In genomic region chr18:48875942-48876511, GRCh38 we compare ENCODE assay signal across 1 cellular context.
A peak's percentile ranks its signal among the peaks of the same experiment; 100 is the strongest.
TF ChIP-seq lines count a peak whose summit lies in the region.

No MANE protein-coding gene starts in this region.

TF ChIP-seq in HepG2, 621 proteins besides CTCF, POLR2A, EP300 and RAD21 (continued from another document and continues in another):
- TF ChIP-seq ZBTB2 (CRISPR knock-in tag; IDR thresholded peaks at IDR 0.05; ENCODE audit: low read depth) (no peak), CEBPG (CRISPR knock-in tag; IDR thresholded peaks at IDR 0.05) (no peak), ARHGAP35 (CRISPR knock-in tag; IDR thresholded peaks at IDR 0.05; ENCODE audit: borderline replicate concordance) (no peak), ZNF749 (CRISPR knock-in tag; IDR thresholded peaks at IDR 0.05; ENCODE audit: borderline replicate concordance) (no peak), TRIM24 (CRISPR knock-in tag; IDR thresholded peaks at IDR 0.05) (no peak), NFKBIZ (CRISPR knock-in tag; IDR thresholded peaks at IDR 0.05) (no peak), ZNF224 (CRISPR knock-in tag; IDR thresholded peaks at IDR 0.05) (no peak), NCOA5 (CRISPR knock-in tag; IDR thresholded peaks at IDR 0.05) (no peak), CHD4 (IDR thresholded peaks at IDR 0.05; ENCODE audit: borderline replicate concordance, low read length) (no peak), ZBTB4 (CRISPR knock-in tag; IDR thresholded peaks at IDR 0.05; ENCODE audit: borderline replicate concordance) (peak; percentile 21; the same call in 1 of the 2 replicates), PITX1 (CRISPR knock-in tag; IDR thresholded peaks at IDR 0.05) (no peak), ZBTB20 (CRISPR knock-in tag; IDR thresholded peaks at IDR 0.05; ENCODE audit: borderline replicate concordance, low read depth) (no peak), ZIK1 (CRISPR knock-in tag; IDR thresholded peaks at IDR 0.05; ENCODE audit: borderline replicate concordance, low read depth) (no peak), TP53 (CRISPR knock-in tag; conservative IDR thresholded peaks at IDR 0.05) (no peak), RARG (CRISPR knock-in tag; IDR thresholded peaks at IDR 0.05; ENCODE audit: low read depth) (no peak), U2AF2 (IDR thresholded peaks at IDR 0.05; ENCODE audit: low read depth, low read length) (no peak), RBM22 (optimal IDR thresholded peaks at IDR 0.05; ENCODE audit: low read length) (no peak), TBX3 (IDR thresholded peaks at IDR 0.05; ENCODE audit: borderline replicate concordance) (no peak), RXRB (CRISPR knock-in tag; IDR thresholded peaks at IDR 0.05; ENCODE audit: borderline replicate concordance) (no peak), ZNF543 (CRISPR knock-in tag; IDR thresholded peaks at IDR 0.05) (0 out of 2 replicates have a peak, but pooled peaks have one; percentile 53), ZXDC (CRISPR knock-in tag; IDR thresholded peaks at IDR 0.05) (no peak), TEF (CRISPR knock-in tag; IDR thresholded peaks at IDR 0.05) (no peak), POGZ (CRISPR knock-in tag; IDR thresholded peaks at IDR 0.05) (no peak), ZBTB7A (CRISPR knock-in tag; IDR thresholded peaks at IDR 0.05) (no peak), IRX3 (CRISPR knock-in tag; IDR thresholded peaks at IDR 0.05; ENCODE audit: borderline replicate concordance, low read depth) (no peak), ZFY (CRISPR knock-in tag; IDR thresholded peaks at IDR 0.05) (peak; percentile 33; the same call in 1 of the 2 replicates), NFYC (CRISPR knock-in tag; IDR thresholded peaks at IDR 0.05) (no peak), RFXANK (CRISPR knock-in tag; IDR thresholded peaks at IDR 0.05) (no peak), ZNF558 (CRISPR knock-in tag; IDR thresholded peaks at IDR 0.05; ENCODE audit: borderline replicate concordance) (no peak), SKI (IDR thresholded peaks at IDR 0.05; ENCODE audit: partially characterized antibody) (no peak), ZNF225 (CRISPR knock-in tag; IDR thresholded peaks at IDR 0.05) (no peak)
- TF ChIP-seq, protein P1, sequence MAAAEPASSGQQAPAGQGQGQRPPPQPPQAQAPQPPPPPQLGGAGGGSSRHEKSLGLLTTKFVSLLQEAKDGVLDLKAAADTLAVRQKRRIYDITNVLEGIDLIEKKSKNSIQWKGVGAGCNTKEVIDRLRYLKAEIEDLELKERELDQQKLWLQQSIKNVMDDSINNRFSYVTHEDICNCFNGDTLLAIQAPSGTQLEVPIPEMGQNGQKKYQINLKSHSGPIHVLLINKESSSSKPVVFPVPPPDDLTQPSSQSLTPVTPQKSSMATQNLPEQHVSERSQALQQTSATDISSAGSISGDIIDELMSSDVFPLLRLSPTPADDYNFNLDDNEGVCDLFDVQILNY (CRISPR knock-in tag; conservative IDR thresholded peaks at IDR 0.05), result no peak
- TF ChIP-seq, protein P2, sequence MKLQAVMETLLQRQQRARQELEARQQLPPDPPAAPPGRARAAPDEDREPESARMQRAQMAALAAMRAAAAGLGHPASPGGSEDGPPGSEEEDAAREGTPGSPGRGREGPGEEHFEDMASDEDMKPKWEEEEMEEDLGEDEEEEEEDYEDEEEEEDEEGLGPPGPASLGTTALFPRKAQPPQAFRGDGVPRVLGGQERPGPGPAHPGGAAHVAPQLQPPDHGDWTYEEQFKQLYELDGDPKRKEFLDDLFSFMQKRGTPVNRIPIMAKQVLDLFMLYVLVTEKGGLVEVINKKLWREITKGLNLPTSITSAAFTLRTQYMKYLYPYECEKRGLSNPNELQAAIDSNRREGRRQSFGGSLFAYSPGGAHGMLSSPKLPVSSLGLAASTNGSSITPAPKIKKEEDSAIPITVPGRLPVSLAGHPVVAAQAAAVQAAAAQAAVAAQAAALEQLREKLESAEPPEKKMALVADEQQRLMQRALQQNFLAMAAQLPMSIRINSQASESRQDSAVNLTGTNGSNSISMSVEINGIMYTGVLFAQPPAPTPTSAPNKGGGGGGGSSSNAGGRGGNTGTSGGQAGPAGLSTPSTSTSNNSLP (IDR thresholded peaks at IDR 0.05; ENCODE audit: low read depth, low read length), result no peak
- TF ChIP-seq, protein P3, sequence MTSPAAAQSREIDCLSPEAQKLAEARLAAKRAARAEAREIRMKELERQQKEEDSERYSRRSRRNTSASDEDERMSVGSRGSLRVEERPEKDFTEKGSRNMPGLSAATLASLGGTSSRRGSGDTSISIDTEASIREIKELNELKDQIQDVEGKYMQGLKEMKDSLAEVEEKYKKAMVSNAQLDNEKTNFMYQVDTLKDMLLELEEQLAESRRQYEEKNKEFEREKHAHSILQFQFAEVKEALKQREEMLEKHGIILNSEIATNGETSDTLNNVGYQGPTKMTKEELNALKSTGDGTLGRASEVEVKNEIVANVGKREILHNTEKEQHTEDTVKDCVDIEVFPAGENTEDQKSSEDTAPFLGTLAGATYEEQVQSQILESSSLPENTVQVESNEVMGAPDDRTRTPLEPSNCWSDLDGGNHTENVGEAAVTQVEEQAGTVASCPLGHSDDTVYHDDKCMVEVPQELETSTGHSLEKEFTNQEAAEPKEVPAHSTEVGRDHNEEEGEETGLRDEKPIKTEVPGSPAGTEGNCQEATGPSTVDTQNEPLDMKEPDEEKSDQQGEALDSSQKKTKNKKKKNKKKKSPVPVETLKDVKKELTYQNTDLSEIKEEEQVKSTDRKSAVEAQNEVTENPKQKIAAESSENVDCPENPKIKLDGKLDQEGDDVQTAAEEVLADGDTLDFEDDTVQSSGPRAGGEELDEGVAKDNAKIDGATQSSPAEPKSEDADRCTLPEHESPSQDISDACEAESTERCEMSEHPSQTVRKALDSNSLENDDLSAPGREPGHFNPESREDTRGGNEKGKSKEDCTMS (CRISPR knock-in tag; conservative IDR thresholded peaks at IDR 0.05), result no peak
- TF ChIP-seq, protein P4, sequence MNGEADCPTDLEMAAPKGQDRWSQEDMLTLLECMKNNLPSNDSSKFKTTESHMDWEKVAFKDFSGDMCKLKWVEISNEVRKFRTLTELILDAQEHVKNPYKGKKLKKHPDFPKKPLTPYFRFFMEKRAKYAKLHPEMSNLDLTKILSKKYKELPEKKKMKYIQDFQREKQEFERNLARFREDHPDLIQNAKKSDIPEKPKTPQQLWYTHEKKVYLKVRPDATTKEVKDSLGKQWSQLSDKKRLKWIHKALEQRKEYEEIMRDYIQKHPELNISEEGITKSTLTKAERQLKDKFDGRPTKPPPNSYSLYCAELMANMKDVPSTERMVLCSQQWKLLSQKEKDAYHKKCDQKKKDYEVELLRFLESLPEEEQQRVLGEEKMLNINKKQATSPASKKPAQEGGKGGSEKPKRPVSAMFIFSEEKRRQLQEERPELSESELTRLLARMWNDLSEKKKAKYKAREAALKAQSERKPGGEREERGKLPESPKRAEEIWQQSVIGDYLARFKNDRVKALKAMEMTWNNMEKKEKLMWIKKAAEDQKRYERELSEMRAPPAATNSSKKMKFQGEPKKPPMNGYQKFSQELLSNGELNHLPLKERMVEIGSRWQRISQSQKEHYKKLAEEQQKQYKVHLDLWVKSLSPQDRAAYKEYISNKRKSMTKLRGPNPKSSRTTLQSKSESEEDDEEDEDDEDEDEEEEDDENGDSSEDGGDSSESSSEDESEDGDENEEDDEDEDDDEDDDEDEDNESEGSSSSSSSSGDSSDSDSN (CRISPR knock-in tag; IDR thresholded peaks at IDR 0.05), result peak; percentile 56
- TF ChIP-seq, protein P5, sequence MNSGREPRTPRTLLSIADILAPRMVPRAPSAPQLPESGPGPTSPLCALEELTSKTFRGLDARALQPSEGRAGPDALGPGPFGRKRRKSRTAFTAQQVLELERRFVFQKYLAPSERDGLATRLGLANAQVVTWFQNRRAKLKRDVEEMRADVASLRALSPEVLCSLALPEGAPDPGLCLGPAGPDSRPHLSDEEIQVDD (CRISPR knock-in tag; IDR thresholded peaks at IDR 0.05; ENCODE audit: borderline replicate concordance), result no peak
- TF ChIP-seq, protein P6, sequence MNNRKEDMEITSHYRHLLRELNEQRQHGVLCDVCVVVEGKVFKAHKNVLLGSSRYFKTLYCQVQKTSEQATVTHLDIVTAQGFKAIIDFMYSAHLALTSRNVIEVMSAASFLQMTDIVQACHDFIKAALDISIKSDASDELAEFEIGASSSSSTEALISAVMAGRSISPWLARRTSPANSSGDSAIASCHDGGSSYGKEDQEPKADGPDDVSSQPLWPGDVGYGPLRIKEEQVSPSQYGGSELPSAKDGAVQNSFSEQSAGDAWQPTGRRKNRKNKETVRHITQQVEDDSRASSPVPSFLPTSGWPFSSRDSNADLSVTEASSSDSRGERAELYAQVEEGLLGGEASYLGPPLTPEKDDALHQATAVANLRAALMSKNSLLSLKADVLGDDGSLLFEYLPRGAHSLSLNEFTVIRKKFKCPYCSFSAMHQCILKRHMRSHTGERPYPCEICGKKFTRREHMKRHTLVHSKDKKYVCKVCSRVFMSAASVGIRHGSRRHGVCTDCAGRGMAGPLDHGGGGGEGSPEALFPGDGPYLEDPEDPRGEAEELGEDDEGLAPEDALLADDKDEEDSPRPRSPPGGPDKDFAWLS (CRISPR knock-in tag; IDR thresholded peaks at IDR 0.05; ENCODE audit: borderline replicate concordance), result no peak
- TF ChIP-seq, protein P7, sequence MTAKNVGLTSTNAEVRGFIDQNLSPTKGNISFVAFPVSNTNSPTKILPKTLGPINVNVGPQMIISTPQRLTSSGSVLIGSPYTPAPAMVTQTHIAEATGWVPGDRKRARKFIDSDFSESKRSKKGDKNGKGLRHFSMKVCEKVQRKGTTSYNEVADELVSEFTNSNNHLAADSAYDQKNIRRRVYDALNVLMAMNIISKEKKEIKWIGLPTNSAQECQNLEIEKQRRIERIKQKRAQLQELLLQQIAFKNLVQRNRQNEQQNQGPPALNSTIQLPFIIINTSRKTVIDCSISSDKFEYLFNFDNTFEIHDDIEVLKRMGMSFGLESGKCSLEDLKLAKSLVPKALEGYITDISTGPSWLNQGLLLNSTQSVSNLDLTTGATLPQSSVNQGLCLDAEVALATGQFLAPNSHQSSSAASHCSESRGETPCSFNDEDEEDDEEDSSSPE (CRISPR knock-in tag; IDR thresholded peaks at IDR 0.05), result 0 out of 2 replicates have a peak, but pooled peaks have one; percentile 36
